In genomic region chr22:41047741-41048140, GRCh38 we compare ENCODE assay signal across 30 cellular contexts. TPM values are rescaled to one million over a fixed set of nuclear protein-coding genes. Genes with fewer than 3 reads are reported as not detected.
DNase-seq lines count a peak whose midpoint lies in the region; ATAC-seq, FAIRE-seq and TF ChIP-seq lines count a peak whose summit lies in the region.
"Had no signal": no experiment of that assay in that cellular context is flagged by ENCODE, and none has a peak within 500 bp of the region (broad histone marks: within the 10 kb centered on the region; RNA-seq: fewer than 3 reads in every experiment).

No MANE protein-coding gene starts in this region.

- TF ChIP-seq EP300 in K562 (IDR thresholded peaks at IDR 0.05; ENCODE audit: low read length) (no peak), transverse colon (IDR thresholded peaks at IDR 0.05; ENCODE audit: low read depth) (no peak)

- intact Hi-C loops in K562 (cut with micrococcal nuclease) = no loop called here
- intact Hi-C loops in transverse colon (cut with DNase I; ENCODE audit: low total_unique reads) = loop anchor here (2.0 kb wide), 1 partner anchor 25 kb away; no protein-coding TSS in a partner anchor

- H3K9me3 Mint-ChIP-seq in chondrocyte (ENCODE audit: low read depth) = no peaks in the 10 kb centered on the region
- H3K9me3 Mint-ChIP-seq: activated CD8-positive, alpha-beta T cell treated with anti-CD3 and anti-CD28 coated beads for 36 hours; activated T-helper 2 cell treated with anti-CD3 and anti-CD28 coated beads, Interferon-gamma antibody, Interleukin-2, Interleukin-4, amounts not matched to agents 10 μg/mL and 5 μg/mL and 100 μg/mL, durations not matched to agents 14 hours and 24 hours and 36 hours; H9; neural crest cell; T-helper 2 cell treated with Interferon-gamma antibody and Interleukin-4, amounts not matched to agents 5 μg/mL and 100 μg/mL, for 36 hours had no signal

- 42% methylated on average over 4 of the region's 4 CpGs for WGBS in K562 (ENCODE audit: insufficient coverage, low coverage, missing lambda C conversion rate)
- WGBS in transverse colon (ENCODE audit: low coverage in 1 of 2), 2 donors = 43 to 83% methylated on average over 3 to 4 of the region's 4 CpGs

- 0 out of 2 replicates have a peak overlapping the region, but pooled peaks have one; percentile 31 for H2AFZ ChIP-seq in K562 (ENCODE audit: low read depth, low read length)
- H2AFZ ChIP-seq: parathyroid adenoma had no signal

- no TSS peak for BruUV-seq in K562 (replicated peaks; lab: Mats Ljungman, UMichigan)

- DNase-seq in K562 (ENCODE audit: extremely low read depth in 1 of 4, low spot score in 3 of 4) (no peak), iris pigment epithelial cell (ENCODE audit: low read depth) (peak; percentile 14), transverse colon (no peak), chondrocyte (ENCODE audit: low spot score) (no peak), CD1c-positive myeloid dendritic cell (ENCODE audit: extremely low spot score) (no peak), GM20000 (ENCODE audit: low spot score) (no peak)
- DNase-seq: activated CD8-positive, alpha-beta T cell treated with anti-CD3 and anti-CD28 coated beads for 36 hours; activated naive CD4-positive, alpha-beta T cell treated with anti-CD3 and anti-CD28 coated beads, Interleukin-2, amount 50 U/mL, for 16 hours; amygdala; effector CD4-positive, alpha-beta T cell; gastrocnemius medialis; H9; NCI-H1048; NCI-H187; NCI-H2171 treated with DMSO at 0.1 percent for 48 hours; NCI-H510A; SIG-M5; stimulated activated CD4-positive, alpha-beta T cell treated with anti-CD3 and anti-CD28 coated beads, Interleukin-1b, Interleukin-23, amount 100 ng/mL, for 48 hours; stomach; thyroid gland had no signal

- in situ Hi-C loops in K562 (cut with MboI) = no loop called here
- in situ Hi-C loops in transverse colon (cut with MboI; ENCODE audit: low pct_ligation_motif_present in 1 of 4, low pct_unique_long_range_greater_than_20kb in 1 of 4, low sequenced_read_pairs in 3 of 4) = no loop called here

- no peaks in the 10 kb centered on the region for H4K20me1 ChIP-seq in K562 (replicated peaks; ENCODE audit: control insufficient read depth, insufficient read depth, low read length)
- H4K20me1 ChIP-seq: BLaER1 had no signal

- H3K4me2 ChIP-seq in K562 (ENCODE audit: insufficient read depth, low read length) = no peak overlapping the region
- H3K4me2 ChIP-seq: BLaER1 had no signal

- no peak for TF ChIP-seq RAD21 in K562 (CRISPR knock-in tag; conservative IDR thresholded peaks at IDR 0.05 in 1 of 2, IDR thresholded peaks at IDR 0.05 in 1 of 2)

- TF ChIP-seq POLR2A in K562 (conservative IDR thresholded peaks at IDR 0.05) (no peak), transverse colon (IDR thresholded peaks at IDR 0.05) (no peak)

- H3K36me3 Mint-ChIP-seq in chondrocyte (ENCODE audit: low read depth) = no peaks in the 10 kb centered on the region

- peaks cover 6% of the 10 kb centered on the region for H3K4me1 Mint-ChIP-seq in chondrocyte (ENCODE audit: low read depth)

- FAIRE-seq in K562 (lab: Jason Lieb, UNC) = no peak
- FAIRE-seq: GM12892 had no signal

- H3K27ac ChIP-seq in HEK293 (ENCODE audit: extremely low read depth, low read depth, low read length) = no peak overlapping the region
- H3K27ac ChIP-seq in K562 (ENCODE audit: extremely low read depth, low read depth, low read length) = no peak overlapping the region
- H3K27ac ChIP-seq in transverse colon = peak overlapping the region; percentile 33 to 82 (median 47)
- H3K27ac ChIP-seq: BLaER1, parathyroid adenoma, right atrium auricular region, thyroid gland had no signal

- H3K27me3 ChIP-seq in K562 (ENCODE audit: control insufficient read depth in 2 of 2, insufficient read depth in 2 of 2, low read length in 2 of 2) = no peaks in the 10 kb centered on the region
- no peaks in the 10 kb centered on the region for H3K27me3 ChIP-seq in transverse colon
- H3K27me3 ChIP-seq: BLaER1, breast epithelium, gastrocnemius medialis, right atrium auricular region, stomach, thyroid gland had no signal

- no peaks in the 10 kb centered on the region for H3K9me1 ChIP-seq in K562 (ENCODE audit: control insufficient read depth, insufficient read depth, low read length)

- no peaks in the 10 kb centered on the region for H3K79me2 ChIP-seq in K562 (ENCODE audit: control insufficient read depth, insufficient read depth, low read length)
- H3K79me2 ChIP-seq: parathyroid adenoma had no signal

- CTCF ChIA-PET in HEK293 (lab: Yijun Ruan, JAX) (no interaction called here), K562 (lab: Yijun Ruan, JAX; ENCODE audit: low intra/inter-chr PET ratio) (no interaction called here)

- POLR2A ChIA-PET in HEK293 (lab: Yijun Ruan, JAX) = no interaction called here
- POLR2A ChIA-PET in K562 (lab: Yijun Ruan, JAX) = no interaction called here

- no peak overlapping the region for H3K4me3 Mint-ChIP-seq in chondrocyte (ENCODE audit: unreplicated experiment)
- H3K4me3 Mint-ChIP-seq: activated CD8-positive, alpha-beta T cell treated with anti-CD3 and anti-CD28 coated beads for 36 hours; H9; neural crest cell; T-helper 2 cell treated with Interferon-gamma antibody and Interleukin-4, amounts not matched to agents 5 μg/mL and 100 μg/mL, for 36 hours had no signal

- ATAC-seq in K562 = no peak
- ATAC-seq in GM18861 (IDR thresholded peaks at IDR 0.05; ENCODE audit: unreplicated experiment) = no peak
- ATAC-seq: activated CD8-positive, alpha-beta T cell treated with anti-CD3 and anti-CD28 coated beads for 36 hours; gastrocnemius medialis had no signal

- peaks cover 2% of the 10 kb centered on the region; the same call in 1 of the 2 replicates for H3K4me1 ChIP-seq in HEK293 (ENCODE audit: control insufficient read depth, insufficient read depth, low read length)
- peaks cover 9 to 10% of the 10 kb centered on the region in 2 experiments; a peak in 4 of 5 replicates for H3K4me1 ChIP-seq in K562 (replicated peaks in 1 of 2; ENCODE audit: control insufficient read depth in 2 of 2, insufficient read depth in 2 of 2, low read length in 2 of 2)
- peaks cover 0 to 8% (median 0%) of the 10 kb centered on the region in 4 donors for H3K4me1 ChIP-seq in transverse colon
- H3K4me1 ChIP-seq: breast epithelium, parathyroid adenoma had no signal

- no peak overlapping the region for H3K9ac ChIP-seq in K562 (ENCODE audit: insufficient read depth in 1 of 2, low read depth in 2 of 2, low read length in 2 of 2)
- H3K9ac ChIP-seq: BLaER1, parathyroid adenoma had no signal

- no peak overlapping the region for H3K27ac Mint-ChIP-seq in chondrocyte (ENCODE audit: unreplicated experiment)
- H3K27ac Mint-ChIP-seq: activated CD8-positive, alpha-beta T cell treated with anti-CD3 and anti-CD28 coated beads for 36 hours; activated T-helper 2 cell treated with anti-CD3 and anti-CD28 coated beads, Interferon-gamma antibody, Interleukin-2, Interleukin-4, amounts not matched to agents 10 μg/mL and 5 μg/mL and 100 μg/mL, durations not matched to agents 14 hours and 24 hours and 36 hours; H9; T-helper 2 cell treated with Interferon-gamma antibody and Interleukin-4, amounts not matched to agents 5 μg/mL and 100 μg/mL, for 36 hours had no signal

- no peaks in the 10 kb centered on the region for H3K27me3 Mint-ChIP-seq in chondrocyte (ENCODE audit: low read depth)
- H3K27me3 Mint-ChIP-seq: activated CD8-positive, alpha-beta T cell treated with anti-CD3 and anti-CD28 coated beads for 36 hours had no signal

- H3K9me3 ChIP-seq in HEK293 (ENCODE audit: control insufficient read depth, insufficient read depth, low read depth, low read length) = no peaks in the 10 kb centered on the region
- no peaks in the 10 kb centered on the region for H3K9me3 ChIP-seq in K562 (replicated peaks; ENCODE audit: control insufficient read depth, insufficient read depth, low read depth, low read length)
- H3K9me3 ChIP-seq in transverse colon = no peaks in the 10 kb centered on the region
- H3K9me3 ChIP-seq: BLaER1, breast epithelium, gastrocnemius medialis, right atrium auricular region, stomach, thyroid gland had no signal

- TF ChIP-seq CTCF in HEK293 (tag by site-specific recombination; IDR thresholded peaks at IDR 0.05) (no peak), K562 (IDR thresholded peaks at IDR 0.05 in 2 of 3, conservative IDR thresholded peaks at IDR 0.05 in 1 of 3; ENCODE audit: insufficient read depth in 2 of 3, low read depth in 1 of 3, low read length in 3 of 3) (no peak), transverse colon (IDR thresholded peaks at IDR 0.05) (no peak), chondrocyte (IDR thresholded peaks at IDR 0.05) (no peak), GM20000 (IDR thresholded peaks at IDR 0.05; ENCODE audit: extremely low read depth, missing control alignments) (no peak)

- H3K4me3 ChIP-seq in HEK293 (ENCODE audit: low read depth, low read length) (no peak overlapping the region), K562 (no peak overlapping the region), transverse colon (no peak overlapping the region)
- H3K4me3 ChIP-seq: BLaER1, right atrium auricular region, thyroid gland had no signal

- H3K36me3 ChIP-seq in HEK293 (ENCODE audit: control insufficient read depth in 2 of 2, insufficient read depth in 1 of 2, low read length in 2 of 2) (no peaks in the 10 kb centered on the region), K562 (ENCODE audit: control insufficient read depth, insufficient read depth, low read length) (no peaks in the 10 kb centered on the region), transverse colon (no peaks in the 10 kb centered on the region)
- H3K36me3 ChIP-seq: BLaER1, breast epithelium, gastrocnemius medialis, right atrium auricular region, stomach, thyroid gland had no signal

TF ChIP-seq in K562, 482 proteins besides CTCF, POLR2A, EP300 and RAD21 (continues in another document):
- no peak for TF ChIP-seq ZNF699 (CRISPR knock-in tag; IDR thresholded peaks at IDR 0.05; ENCODE audit: insufficient replicate concordance)

RNA-seq across cellular contexts. Expression of gene EP300, which starts 44.7 kb away (rescaled TPM):
- 119 and 226 TPM in 2 replicates for total RNA-seq in K562 (2011; cell fraction: chromatin; rRNA removed; ENCODE audit: low replicate concordance)
- 62.4 and 69.7 TPM in 2 replicates for total RNA-seq in K562 (2011; cell fraction: nucleolus; rRNA removed)
- 115 and 158 TPM in 2 replicates for total RNA-seq in K562 (2011; cell fraction: nucleoplasm; rRNA removed)
- 10.9 and 12.3 TPM in 2 replicates for total RNA-seq in K562 (2014; rRNA removed)
- total RNA-seq in K562 (2014; rRNA removed; fragmentation: Illumina TruSeq; extraction: Trizol) = 12.0 TPM in 2 replicates
- 10.4 and 10.6 TPM in 2 replicates for total RNA-seq in K562 (2015; rRNA removed; fragmentation: Illumina TruSeq; extraction: Trizol)
- 27.9 and 28.6 TPM in 2 replicates for total RNA-seq in K562 (2021)
- polyA plus RNA-seq in K562 (2011; rRNA removed) = 5.7 and 9.2 TPM in 2 replicates
- 7.2 and 8.2 TPM in 2 replicates for polyA plus RNA-seq in K562 (2011; cell fraction: cytosol; rRNA removed)
- 24.3 and 35.7 TPM in 2 replicates for polyA plus RNA-seq in K562 (2011; cell fraction: nucleus; rRNA removed)
- 17.2 and 17.7 TPM in 2 replicates for polyA plus RNA-seq in K562 (2012)
- polyA plus RNA-seq in K562 (2014; fragmentation: Illumina TruSeq; extraction: Trizol) = 20.8 and 24.5 TPM in 2 replicates
- polyA plus RNA-seq in K562 (2014; fragmentation: Nextera tagmentation; extraction: Ambion mirVana) = 1 to 10 TPM; 2.2 to 4.0 TPM
- 10.5 and 12.7 TPM in 2 replicates for polyA plus RNA-seq in K562 (2014; rRNA removed)
- 26.7 and 40.2 TPM in 2 replicates for polyA minus RNA-seq in K562 (2011; rRNA and poly(A)+ RNA removed)
- polyA minus RNA-seq in K562 (2011; cell fraction: cytosol; rRNA and poly(A)+ RNA removed) = 21.4 and 35.3 TPM in 2 replicates
- polyA minus RNA-seq in K562 (2011; cell fraction: nucleus; rRNA and poly(A)+ RNA removed) = 34.9 and 44.5 TPM in 2 replicates
- 100 to 1,000 TPM in 1 of 4 donors, 10 to 100 TPM in 3; 80.6 to 119 (median 91.6) TPM for total RNA-seq in transverse colon
- total RNA-seq in chondrocyte = 53.1 to 58.1 TPM (median 57.8 TPM) in 3 replicates

Comparison
In these comparisons a context has a peak if more than half of its experiments do, and no peak if none do; other contexts are left out.
1. H3K27ac ChIP-seq: peak in transverse colon (4 of 4); none in HEK293 (single experiment) and K562 (single experiment).